ENCODE assay signal across 29 cellular contexts in the genomic region with DNA sequence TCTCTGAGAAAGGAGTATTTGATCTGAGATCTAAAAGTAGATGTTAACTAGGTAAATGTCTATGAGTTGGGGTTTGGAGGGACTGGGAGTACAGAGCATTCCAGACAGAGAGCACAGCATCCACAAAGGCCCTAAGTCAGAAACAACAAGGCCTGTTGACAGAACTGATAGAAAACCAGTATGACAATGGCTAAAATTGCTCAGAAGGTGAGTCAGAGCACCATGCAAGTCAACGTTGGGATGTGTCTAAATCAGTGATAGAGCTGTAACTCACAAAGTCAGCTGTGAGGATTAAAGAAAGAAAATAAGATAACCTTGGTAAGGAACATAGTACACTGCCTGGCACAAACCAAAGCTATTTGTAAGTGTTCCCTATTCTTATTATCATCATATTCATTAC.
"Had no signal": no experiment of that assay in that cellular context is flagged by ENCODE, and none has a peak within 500 bp of the region (broad histone marks: within the 10 kb centered on the region; RNA-seq: fewer than 3 reads in every experiment).

No MANE protein-coding gene starts in this region.

- ATAC-seq: activated CD4-positive, alpha-beta T cell treated with anti-CD3 and anti-CD28 coated beads for 36 hours; activated CD8-positive, alpha-beta memory T cell treated with anti-CD3 and anti-CD28 coated beads, Interleukin-2, amount 10 ng/mL, durations not matched to agents 7 days and 5 days; activated CD8-positive, alpha-beta T cell treated with anti-CD3 and anti-CD28 coated beads, Interleukin-2, amount 10 ng/mL, durations not matched to agents 7 days and 5 days; activated naive CD4-positive, alpha-beta T cell treated with anti-CD3 and anti-CD28 coated beads, Interleukin-2, amount 50 U/mL, for 72 hours; gastroesophageal sphincter; T-helper 17 cell had no signal

- H3K36me3 ChIP-seq: ascending aorta, brain microvascular endothelial cell, colonic mucosa, esophagus muscularis mucosa, gastroesophageal sphincter had no signal

- H3K27ac ChIP-seq: ascending aorta, brain microvascular endothelial cell, colonic mucosa, esophagus muscularis mucosa, gastroesophageal sphincter had no signal

- H3K4me3 ChIP-seq: ascending aorta, colonic mucosa, esophagus muscularis mucosa, gastroesophageal sphincter had no signal

- H3K9me3 ChIP-seq: ascending aorta, colonic mucosa, esophagus muscularis mucosa had no signal

- FAIRE-seq: endometrium, endothelial cell of umbilical vein had no signal

- DNase-seq: activated CD4-positive, alpha-beta memory T cell treated with anti-CD3 and anti-CD28 coated beads for 36 hours; activated CD4-positive, alpha-beta T cell treated with anti-CD3 and anti-CD28 coated beads for 36 hours; activated CD4-positive, alpha-beta T cell treated with anti-CD3 and anti-CD28 coated beads, Interleukin-2, amount 10 ng/mL, durations not matched to agents 24 days and 14 days; activated CD4-positive, CD25-positive, alpha-beta regulatory T cell; activated CD4-positive, CD25-positive, alpha-beta regulatory T cell treated with anti-CD3 and anti-CD28 coated beads, Interleukin-2, amount 50 U/mL, for 72 hours; activated CD8-positive, alpha-beta memory T cell treated with anti-CD3 and anti-CD28 coated beads, Interleukin-2, amount 10 ng/mL, durations not matched to agents 7 days and 5 days; activated CD8-positive, alpha-beta memory T cell treated with anti-CD3 and anti-CD28 coated beads, Interleukin-2, amount 50 U/mL, for 4 hours; activated CD8-positive, alpha-beta T cell treated with anti-CD3 and anti-CD28 coated beads, Interleukin-2, amount 10 ng/mL, durations not matched to agents 7 days and 5 days; activated effector memory CD4-positive, alpha-beta T cell treated with anti-CD3 and anti-CD28 coated beads, Interleukin-2, amount 50 U/mL, for 16 hours; activated naive CD4-positive, alpha-beta T cell; activated naive CD4-positive, alpha-beta T cell treated with anti-CD3 and anti-CD28 coated beads, Interleukin-2, amount 10 ng/mL, durations not matched to agents 7 days and 5 days; activated naive CD8-positive, alpha-beta T cell treated with anti-CD3 and anti-CD28 coated beads, Interleukin-2, amount 10 ng/mL, durations not matched to agents 7 days and 5 days; activated T-cell treated with anti-CD3 and anti-CD28 coated beads, Interleukin-2, amount 50 U/mL, for 1 hour; activated T-cell treated with anti-CD3 and anti-CD28 coated beads, Interleukin-2, amount 50 U/mL, for 48 hours; brain microvascular endothelial cell; central memory CD4-positive, alpha-beta T cell; cerebellar nuclear complex; colonic mucosa; effector CD8-positive, alpha-beta T cell; foreskin melanocyte; T-helper 1 cell; T-helper 17 cell; T1000 had no signal

- H3K27me3 ChIP-seq: ascending aorta, brain microvascular endothelial cell, colonic mucosa, esophagus muscularis mucosa, gastroesophageal sphincter had no signal

- H3K4me1 ChIP-seq: ascending aorta, colonic mucosa, esophagus muscularis mucosa had no signal
